ENCODE assay signal across 32 cellular contexts in the genomic region with DNA sequence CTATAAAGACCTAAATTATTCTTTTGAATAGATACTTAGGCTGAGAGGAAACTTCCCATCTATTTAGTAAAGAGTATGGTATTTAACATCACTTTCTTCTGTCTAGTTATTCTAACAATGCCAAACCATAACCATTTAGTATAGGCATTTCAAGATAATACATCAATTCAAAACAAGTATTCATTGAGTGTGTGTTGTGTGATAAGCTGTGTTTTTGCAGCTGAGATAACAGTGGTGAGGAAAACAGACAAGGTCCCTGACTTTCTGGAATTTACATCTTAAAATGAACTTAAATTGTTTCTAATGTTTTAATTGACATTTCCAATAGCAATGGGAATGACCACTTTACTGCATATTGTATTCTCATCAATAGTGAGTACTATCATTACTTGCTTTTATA.
"Had no signal": no experiment of that assay in that cellular context is flagged by ENCODE, and none has a peak within 500 bp of the region (broad histone marks: within the 10 kb centered on the region; RNA-seq: fewer than 3 reads in every experiment).

No MANE protein-coding gene starts in this region.

- H3K4me1 Mint-ChIP-seq: immature natural killer cell; mesothelial cell of epicardium; stimulated activated naive B cell treated with anti-CD40 and anti-IgM and Interleukin-4, amounts not matched to agents 10 μg/mL and 1 μg/mL and 100 μg/mL, for 72 hours had no signal

- H3K36me3 ChIP-seq: left lung, lower lobe of right lung, pancreas, prostate gland, stomach, thyroid gland, transverse colon, upper lobe of left lung, vagina had no signal

- H3K27me3 ChIP-seq: left lung, pancreas, stomach, testis, thyroid gland, transverse colon, upper lobe of left lung, vagina had no signal

- H3K4me1 ChIP-seq: left lung, lower lobe of right lung, pancreas, prostate gland, testis, thyroid gland, upper lobe of left lung, vagina had no signal

- H3K27ac Mint-ChIP-seq: immature natural killer cell; mesothelial cell of epicardium; naive B cell; natural killer cell; stimulated activated naive B cell treated with anti-CD40 and anti-IgM and Interleukin-4, amounts not matched to agents 10 μg/mL and 1 μg/mL and 100 μg/mL, for 72 hours had no signal

- DNase-seq: hypothalamus; immature natural killer cell; kidney; left colon; left lung; lower lobe of right lung; mammary epithelial cell; mesenchymal stem cell; naive B cell; natural killer cell; nucleus accumbens; pancreas; posterior cingulate gyrus; retina; right cardiac atrium; stimulated activated CD4-positive, alpha-beta T cell treated with anti-CD3 and anti-CD28 coated beads, Interleukin-12 subunit alpha, Interleukin-12 subunit beta, amount 100 ng/mL, for 4 hours; stimulated activated CD4-positive, alpha-beta T cell treated with anti-CD3 and anti-CD28 coated beads, Interleukin-15, amount 100 ng/mL, for 24 hours; stimulated activated CD4-positive, alpha-beta T cell treated with anti-CD3 and anti-CD28 coated beads, Interleukin-2, amount 100 ng/mL, for 24 hours; stimulated activated CD4-positive, alpha-beta T cell treated with anti-CD3 and anti-CD28 coated beads, Interleukin-4, amount 100 ng/mL, for 1 hour; stimulated activated naive B cell treated with anti-CD40 and anti-IgM and Interleukin-4, amounts not matched to agents 10 μg/mL and 1 μg/mL and 100 μg/mL, for 72 hours; stimulated activated naive CD8-positive, alpha-beta T cell treated with anti-CD3 and anti-CD28 coated beads, Interleukin-15, Interleukin-2, amounts not matched to agents 100 U/mL and 50 U/mL, for 24 hours; stomach; testis; thyroid gland; transverse colon; upper lobe of left lung had no signal

- H3K36me3 Mint-ChIP-seq: immature natural killer cell; mesothelial cell of epicardium; naive B cell; natural killer cell; stimulated activated naive B cell treated with anti-CD40 and anti-IgM and Interleukin-4, amounts not matched to agents 10 μg/mL and 1 μg/mL and 100 μg/mL, for 72 hours had no signal

- ATAC-seq: left colon; left lung; lower lobe of right lung; natural killer cell; pancreas; right cardiac atrium; sciatic nerve; stimulated activated naive B cell treated with anti-CD40 and anti-IgM and Interleukin-4, amounts not matched to agents 10 μg/mL and 1 μg/mL and 100 μg/mL, for 72 hours; stimulated activated naive CD8-positive, alpha-beta T cell treated with anti-CD3 and anti-CD28 coated beads, Interleukin-15, Interleukin-2, amounts not matched to agents 100 U/mL and 50 U/mL, for 24 hours had no signal

- H3K27me3 Mint-ChIP-seq: naive B cell; stimulated activated naive B cell treated with anti-CD40 and anti-IgM and Interleukin-4, amounts not matched to agents 10 μg/mL and 1 μg/mL and 100 μg/mL, for 72 hours had no signal

- H3K4me3 ChIP-seq: left lung, lower lobe of right lung, pancreas, prostate gland, skin epidermis, stomach, testis, thyroid gland, transverse colon, upper lobe of left lung, vagina had no signal

- H3K27ac ChIP-seq: left lung, lower lobe of right lung, pancreas, prostate gland, skin epidermis, stomach, testis, thyroid gland, transverse colon, upper lobe of left lung, vagina had no signal

- H3K4me3 Mint-ChIP-seq: immature natural killer cell; mesothelial cell of epicardium; naive B cell; natural killer cell; stimulated activated naive B cell treated with anti-CD40 and anti-IgM and Interleukin-4, amounts not matched to agents 10 μg/mL and 1 μg/mL and 100 μg/mL, for 72 hours had no signal

- H3K9me3 Mint-ChIP-seq: immature natural killer cell; mesothelial cell of epicardium; naive B cell; natural killer cell; stimulated activated naive B cell treated with anti-CD40 and anti-IgM and Interleukin-4, amounts not matched to agents 10 μg/mL and 1 μg/mL and 100 μg/mL, for 72 hours had no signal

- FAIRE-seq: islet of Langerhans, kidney, pancreas had no signal

- H3K9me3 ChIP-seq: left lung, lower lobe of right lung, pancreas, prostate gland, stomach, testis, thyroid gland, transverse colon, upper lobe of left lung, vagina had no signal
